In genomic region chr2:32291746-32292145, GRCh38 we compare ENCODE assay signal across 1 cellular context.
TF ChIP-seq lines count a peak whose summit lies in the region.

No MANE protein-coding gene starts in this region.

TF ChIP-seq in IMR-90, 13 proteins besides CTCF, POLR2A, EP300 and RAD21 (continued from another document):
- TF ChIP-seq FOS (IDR thresholded peaks at IDR 0.05; ENCODE audit: low read depth, low read length) (no peak), MXI1 (IDR thresholded peaks at IDR 0.05; ENCODE audit: borderline replicate concordance, low read depth, low read length) (no peak)
